Comparison of ENCODE assay signal across 1 cellular context in the genomic region with DNA sequence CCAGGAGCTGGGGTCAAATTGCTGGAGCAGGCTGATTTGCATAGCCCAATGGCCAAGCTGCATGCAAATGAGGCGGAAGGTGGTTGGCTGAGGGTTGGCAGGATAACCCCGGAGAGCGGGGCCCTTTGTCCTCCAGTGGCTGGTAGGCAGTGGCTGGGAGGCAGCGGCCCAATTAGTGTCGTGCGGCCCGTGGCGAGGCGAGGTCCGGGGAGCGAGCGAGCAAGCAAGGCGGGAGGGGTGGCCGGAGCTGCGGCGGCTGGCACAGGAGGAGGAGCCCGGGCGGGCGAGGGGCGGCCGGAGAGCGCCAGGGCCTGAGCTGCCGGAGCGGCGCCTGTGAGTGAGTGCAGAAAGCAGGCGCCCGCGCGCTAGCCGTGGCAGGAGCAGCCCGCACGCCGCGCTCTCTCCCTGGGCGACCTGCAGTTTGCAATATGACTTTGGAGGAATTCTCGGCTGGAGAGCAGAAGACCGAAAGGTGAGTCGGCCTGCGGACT.
TF ChIP-seq lines count a peak whose summit lies in the region.

A gene with protein sequence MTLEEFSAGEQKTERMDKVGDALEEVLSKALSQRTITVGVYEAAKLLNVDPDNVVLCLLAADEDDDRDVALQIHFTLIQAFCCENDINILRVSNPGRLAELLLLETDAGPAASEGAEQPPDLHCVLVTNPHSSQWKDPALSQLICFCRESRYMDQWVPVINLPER (plus strand): TSS at position 135 of the 491 bp plus-strand sequence. CDS start 294 bp downstream, at position 429.

TF ChIP-seq in GM12878, 131 proteins besides CTCF, POLR2A, EP300 and RAD21 (continued from another document):
- TF ChIP-seq, protein P1, sequence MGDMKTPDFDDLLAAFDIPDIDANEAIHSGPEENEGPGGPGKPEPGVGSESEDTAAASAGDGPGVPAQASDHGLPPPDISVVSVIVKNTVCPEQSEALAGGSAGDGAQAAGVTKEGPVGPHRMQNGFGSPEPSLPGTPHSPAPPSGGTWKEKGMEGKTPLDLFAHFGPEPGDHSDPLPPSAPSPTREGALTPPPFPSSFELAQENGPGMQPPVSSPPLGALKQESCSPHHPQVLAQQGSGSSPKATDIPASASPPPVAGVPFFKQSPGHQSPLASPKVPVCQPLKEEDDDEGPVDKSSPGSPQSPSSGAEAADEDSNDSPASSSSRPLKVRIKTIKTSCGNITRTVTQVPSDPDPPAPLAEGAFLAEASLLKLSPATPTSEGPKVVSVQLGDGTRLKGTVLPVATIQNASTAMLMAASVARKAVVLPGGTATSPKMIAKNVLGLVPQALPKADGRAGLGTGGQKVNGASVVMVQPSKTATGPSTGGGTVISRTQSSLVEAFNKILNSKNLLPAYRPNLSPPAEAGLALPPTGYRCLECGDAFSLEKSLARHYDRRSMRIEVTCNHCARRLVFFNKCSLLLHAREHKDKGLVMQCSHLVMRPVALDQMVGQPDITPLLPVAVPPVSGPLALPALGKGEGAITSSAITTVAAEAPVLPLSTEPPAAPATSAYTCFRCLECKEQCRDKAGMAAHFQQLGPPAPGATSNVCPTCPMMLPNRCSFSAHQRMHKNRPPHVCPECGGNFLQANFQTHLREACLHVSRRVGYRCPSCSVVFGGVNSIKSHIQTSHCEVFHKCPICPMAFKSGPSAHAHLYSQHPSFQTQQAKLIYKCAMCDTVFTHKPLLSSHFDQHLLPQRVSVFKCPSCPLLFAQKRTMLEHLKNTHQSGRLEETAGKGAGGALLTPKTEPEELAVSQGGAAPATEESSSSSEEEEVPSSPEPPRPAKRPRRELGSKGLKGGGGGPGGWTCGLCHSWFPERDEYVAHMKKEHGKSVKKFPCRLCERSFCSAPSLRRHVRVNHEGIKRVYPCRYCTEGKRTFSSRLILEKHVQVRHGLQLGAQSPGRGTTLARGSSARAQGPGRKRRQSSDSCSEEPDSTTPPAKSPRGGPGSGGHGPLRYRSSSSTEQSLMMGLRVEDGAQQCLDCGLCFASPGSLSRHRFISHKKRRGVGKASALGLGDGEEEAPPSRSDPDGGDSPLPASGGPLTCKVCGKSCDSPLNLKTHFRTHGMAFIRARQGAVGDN (IDR thresholded peaks at IDR 0.05), result peak; percentile 96
- TF ChIP-seq TCF3 (IDR thresholded peaks at IDR 0.05; ENCODE audit: borderline replicate concordance, insufficient read depth, low read depth, low read length) (peak; percentile 93), ZNF217 (IDR thresholded peaks at IDR 0.05) (peak; percentile 30; the same call in 1 of the 2 replicates), ZBED1 (IDR thresholded peaks at IDR 0.05; ENCODE audit: borderline replicate concordance) (no peak; the same call in 1 of the 2 replicates), ZNF24 (IDR thresholded peaks at IDR 0.05) (peak; percentile 67), ATF3 (IDR thresholded peaks at IDR 0.05; ENCODE audit: borderline replicate concordance, extremely low read depth, low read depth, low read length) (no peak)
